In genomic region chr2:126688591-126688990, GRCh38 we compare ENCODE assay signal across 1 cellular context. TPM values are rescaled to one million over a fixed set of nuclear protein-coding genes. Genes with fewer than 3 reads are reported as not detected.
"Had no signal": no experiment of that assay in that cellular context is flagged by ENCODE, and none has a peak within 500 bp of the region (broad histone marks: within the 10 kb centered on the region; RNA-seq: fewer than 3 reads in every experiment).

No MANE protein-coding gene starts in this region.

RNA-seq across cellular contexts. Expression of gene GYPC, which starts 32.6 kb away (rescaled TPM):
- total RNA-seq: PC-3 had no signal
